Comparison of ENCODE assay signal across 2 cellular contexts in the genomic region with DNA sequence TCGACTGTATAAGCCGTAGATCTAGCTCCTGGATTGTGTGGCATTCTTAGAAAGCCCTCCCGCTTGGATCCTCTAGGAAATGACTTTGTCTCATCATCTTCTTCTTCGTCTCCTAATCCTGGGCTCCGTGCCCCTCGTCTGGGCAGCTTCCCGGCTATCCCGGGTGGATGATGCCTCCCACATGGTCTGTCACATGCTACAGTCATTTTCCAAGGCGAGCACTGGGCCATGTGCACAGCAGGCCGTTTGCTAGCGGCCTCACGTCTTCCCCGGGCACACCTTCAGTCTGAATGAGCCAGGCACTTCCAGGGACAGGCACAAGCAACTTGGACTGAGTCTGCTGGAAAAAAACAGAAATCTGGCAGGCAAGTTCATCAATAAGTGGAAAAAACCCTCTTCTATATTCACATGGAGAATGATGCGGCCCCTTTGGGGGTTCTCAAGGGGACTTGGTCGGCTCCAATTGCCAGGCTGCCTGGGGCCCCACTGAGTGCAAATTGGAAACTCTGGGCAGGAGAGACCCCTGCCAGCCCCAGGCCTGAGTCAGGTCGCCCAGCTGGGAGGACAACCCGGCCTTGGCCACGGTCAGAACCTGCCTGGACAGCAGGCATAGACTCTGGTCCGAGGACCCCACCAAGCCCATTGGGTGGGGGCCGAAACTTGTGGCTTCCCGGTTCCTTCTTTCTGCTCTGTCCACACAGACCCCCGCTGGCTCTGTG.
TF ChIP-seq lines count a peak whose summit lies in the region.

No MANE protein-coding gene starts in this region.

TF ChIP-seq in GM23338, 12 proteins besides CTCF, POLR2A, EP300 and RAD21:
- no peak for TF ChIP-seq JUNB (IDR thresholded peaks at IDR 0.05; ENCODE audit: unreplicated experiment)
- TF ChIP-seq ETS1 (IDR thresholded peaks at IDR 0.05) = no peak
- no peak for TF ChIP-seq POLR2AphosphoS5 (IDR thresholded peaks at IDR 0.05; ENCODE audit: low read depth)
- TF ChIP-seq CREB1 (CRISPR knock-in tag; IDR thresholded peaks at IDR 0.05; ENCODE audit: low read depth) = no peak
TF ChIP-seq in GM23338: peak in this region for 0.

TF ChIP-seq in H1, 55 proteins besides CTCF, POLR2A, EP300 and RAD21:
- TF ChIP-seq KDM4A (IDR thresholded peaks at IDR 0.05; ENCODE audit: low read depth, low read length, severe bottlenecking) (no peak), SIN3A (conservative IDR thresholded peaks at IDR 0.05 in 1 of 2, IDR thresholded peaks at IDR 0.05 in 1 of 2; ENCODE audit: low read depth in 1 of 2, low read length in 2 of 2) (no peak), EZH2 (IDR thresholded peaks at IDR 0.05; ENCODE audit: low read depth, low read length, severe bottlenecking) (no peak), SUZ12 (IDR thresholded peaks at IDR 0.05; ENCODE audit: low read length) (no peak), SIRT6 (IDR thresholded peaks at IDR 0.05; ENCODE audit: low read length) (no peak), POU5F1 (IDR thresholded peaks at IDR 0.05; ENCODE audit: low read depth, low read length) (no peak), ATF2 (IDR thresholded peaks at IDR 0.05; ENCODE audit: low read length) (no peak), ATF3 (IDR thresholded peaks at IDR 0.05; ENCODE audit: insufficient read depth, low read depth, low read length) (no peak), JUN (IDR thresholded peaks at IDR 0.05; ENCODE audit: low read depth, low read length) (no peak), ZNF274 (IDR thresholded peaks at IDR 0.05; ENCODE audit: borderline replicate concordance, extremely low read depth, low read length) (no peak), NRF1 (IDR thresholded peaks at IDR 0.05; ENCODE audit: low read depth, low read length) (no peak), BCL11A (IDR thresholded peaks at IDR 0.05; ENCODE audit: low read depth in 2 of 2, low read length in 2 of 2) (no peak), BACH1 (IDR thresholded peaks at IDR 0.05; ENCODE audit: low read length) (no peak), ASH2L (IDR thresholded peaks at IDR 0.05; ENCODE audit: low read length) (no peak)
- TF ChIP-seq, protein P1, sequence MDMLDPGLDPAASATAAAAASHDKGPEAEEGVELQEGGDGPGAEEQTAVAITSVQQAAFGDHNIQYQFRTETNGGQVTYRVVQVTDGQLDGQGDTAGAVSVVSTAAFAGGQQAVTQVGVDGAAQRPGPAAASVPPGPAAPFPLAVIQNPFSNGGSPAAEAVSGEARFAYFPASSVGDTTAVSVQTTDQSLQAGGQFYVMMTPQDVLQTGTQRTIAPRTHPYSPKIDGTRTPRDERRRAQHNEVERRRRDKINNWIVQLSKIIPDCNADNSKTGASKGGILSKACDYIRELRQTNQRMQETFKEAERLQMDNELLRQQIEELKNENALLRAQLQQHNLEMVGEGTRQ (IDR thresholded peaks at IDR 0.05; ENCODE audit: low read length) = no peak
